In genomic region chr7:120156476-120156875, GRCh38 we compare ENCODE assay signal across 30 cellular contexts.
"Had no signal": no experiment of that assay in that cellular context is flagged by ENCODE, and none has a peak within 500 bp of the region (broad histone marks: within the 10 kb centered on the region; RNA-seq: fewer than 3 reads in every experiment).

No MANE protein-coding gene starts in this region.

- DNase-seq: activated CD4-positive, alpha-beta memory T cell treated with anti-CD3 and anti-CD28 coated beads, Interleukin-2, amount 10 ng/mL, durations not matched to agents 7 days and 5 days; activated CD4-positive, alpha-beta T cell treated with anti-CD3 and anti-CD28 coated beads for 1 hour; activated CD4-positive, alpha-beta T cell treated with anti-CD3 and anti-CD28 coated beads for 48 hours; activated CD4-positive, CD25-positive, alpha-beta regulatory T cell; activated CD8-positive, alpha-beta memory T cell treated with anti-CD3 and anti-CD28 coated beads for 24 hours; activated CD8-positive, alpha-beta memory T cell treated with anti-CD3 and anti-CD28 coated beads, Interleukin-2, amount 10 ng/mL, durations not matched to agents 7 days and 5 days; activated CD8-positive, alpha-beta memory T cell treated with anti-CD3 and anti-CD28 coated beads, Interleukin-2, amount 50 U/mL, for 48 hours; activated effector memory CD4-positive, alpha-beta T cell treated with Interleukin-2 at 50 U/mL for 16 hours; activated naive CD4-positive, alpha-beta T cell treated with anti-CD3 and anti-CD28 coated beads, Interleukin-2, amount 10 ng/mL, durations not matched to agents 7 days and 5 days; activated naive CD8-positive, alpha-beta T cell treated with anti-CD3 and anti-CD28 coated beads, Interleukin-2, amount 50 U/mL, for 24 hours; activated T-cell treated with anti-CD3 and anti-CD28 coated beads, Interleukin-2, amount 50 U/mL, for 48 hours; amniotic stem cell; aorta; brain microvascular endothelial cell; central memory CD4-positive, alpha-beta T cell; Karpas-422; NCI-H1105; NCI-H1436 treated with DMSO at 0.1 percent for 48 hours; NCI-H1694 treated with DMSO at 0.1 percent for 48 hours; NCI-H2029; NCI-H226; NCI-H446 treated with DMSO at 0.1 percent for 48 hours; NCI-H524 treated with DMSO at 0.1 percent for 48 hours; SHP77; SJCRH30; T1000; WERI-Rb-1 had no signal

- H3K4me3 Mint-ChIP-seq: activated CD4-positive, alpha-beta memory T cell treated with anti-CD3 and anti-CD28 coated beads, Interleukin-2, amount 10 ng/mL, durations not matched to agents 7 days and 5 days; activated CD8-positive, alpha-beta memory T cell treated with anti-CD3 and anti-CD28 coated beads, Interleukin-2, amount 10 ng/mL, durations not matched to agents 7 days and 5 days; activated naive CD4-positive, alpha-beta T cell treated with anti-CD3 and anti-CD28 coated beads, Interleukin-2, amount 10 ng/mL, durations not matched to agents 7 days and 5 days; activated naive CD8-positive, alpha-beta T cell; activated naive CD8-positive, alpha-beta T cell treated with anti-CD3 and anti-CD28 coated beads, Interleukin-2, amount 50 U/mL, for 24 hours had no signal

- H3K27ac Mint-ChIP-seq: activated CD4-positive, alpha-beta memory T cell treated with anti-CD3 and anti-CD28 coated beads, Interleukin-2, amount 10 ng/mL, durations not matched to agents 7 days and 5 days; activated CD8-positive, alpha-beta memory T cell treated with anti-CD3 and anti-CD28 coated beads, Interleukin-2, amount 10 ng/mL, durations not matched to agents 7 days and 5 days; activated naive CD4-positive, alpha-beta T cell treated with anti-CD3 and anti-CD28 coated beads, Interleukin-2, amount 10 ng/mL, durations not matched to agents 7 days and 5 days; activated naive CD8-positive, alpha-beta T cell; activated naive CD8-positive, alpha-beta T cell treated with anti-CD3 and anti-CD28 coated beads, Interleukin-2, amount 50 U/mL, for 24 hours had no signal

- H3K36me3 ChIP-seq: brain microvascular endothelial cell, SJCRH30, WERI-Rb-1 had no signal

- H3K4me1 ChIP-seq: SJCRH30 had no signal

- H3K27me3 ChIP-seq: brain microvascular endothelial cell, SJCRH30 had no signal

- H3K9me3 ChIP-seq: SJCRH30 had no signal

- H3K36me3 Mint-ChIP-seq: activated CD8-positive, alpha-beta memory T cell treated with anti-CD3 and anti-CD28 coated beads, Interleukin-2, amount 10 ng/mL, durations not matched to agents 7 days and 5 days; activated naive CD4-positive, alpha-beta T cell treated with anti-CD3 and anti-CD28 coated beads, Interleukin-2, amount 10 ng/mL, durations not matched to agents 7 days and 5 days; activated naive CD8-positive, alpha-beta T cell had no signal

- H3K27me3 Mint-ChIP-seq: activated CD4-positive, alpha-beta memory T cell treated with anti-CD3 and anti-CD28 coated beads, Interleukin-2, amount 10 ng/mL, durations not matched to agents 7 days and 5 days; activated CD8-positive, alpha-beta memory T cell treated with anti-CD3 and anti-CD28 coated beads, Interleukin-2, amount 10 ng/mL, durations not matched to agents 7 days and 5 days; activated naive CD4-positive, alpha-beta T cell treated with anti-CD3 and anti-CD28 coated beads, Interleukin-2, amount 10 ng/mL, durations not matched to agents 7 days and 5 days; activated naive CD8-positive, alpha-beta T cell; activated naive CD8-positive, alpha-beta T cell treated with anti-CD3 and anti-CD28 coated beads, Interleukin-2, amount 50 U/mL, for 24 hours had no signal

- H3K4me3 ChIP-seq: SJCRH30, SK-N-MC had no signal

- H3K27ac ChIP-seq: brain microvascular endothelial cell, SJCRH30, SK-N-MC, WERI-Rb-1 had no signal

- H3K4me1 Mint-ChIP-seq: activated CD4-positive, alpha-beta memory T cell treated with anti-CD3 and anti-CD28 coated beads, Interleukin-2, amount 10 ng/mL, durations not matched to agents 7 days and 5 days; activated CD8-positive, alpha-beta memory T cell treated with anti-CD3 and anti-CD28 coated beads, Interleukin-2, amount 10 ng/mL, durations not matched to agents 7 days and 5 days; activated naive CD4-positive, alpha-beta T cell treated with anti-CD3 and anti-CD28 coated beads, Interleukin-2, amount 10 ng/mL, durations not matched to agents 7 days and 5 days; activated naive CD8-positive, alpha-beta T cell treated with anti-CD3 and anti-CD28 coated beads, Interleukin-2, amount 50 U/mL, for 24 hours had no signal

- ATAC-seq: activated CD8-positive, alpha-beta memory T cell treated with anti-CD3 and anti-CD28 coated beads, Interleukin-2, amount 10 ng/mL, durations not matched to agents 7 days and 5 days; activated naive CD8-positive, alpha-beta T cell treated with anti-CD3 and anti-CD28 coated beads, Interleukin-2, amount 50 U/mL, for 24 hours; Panc1 had no signal
